Comparison of ENCODE assay signal across 13 cellular contexts in genomic region chrX:15567886-15568616, GRCh38. TPM values are rescaled to one million over a fixed set of nuclear protein-coding genes. Genes with fewer than 3 reads are reported as not detected.
DNase-seq lines count a peak whose midpoint lies in the region; ATAC-seq and FAIRE-seq lines count a peak whose summit lies in the region.
"Had no signal": no experiment of that assay in that cellular context is flagged by ENCODE, and none has a peak within 500 bp of the region (broad histone marks: within the 10 kb centered on the region; RNA-seq: fewer than 3 reads in every experiment).

No MANE protein-coding gene starts in this region.

- H3K9ac ChIP-seq in neuronal stem cell (ENCODE audit: low read depth, low read length, poor library complexity), result no peak overlapping the region

- H3K18ac ChIP-seq in neuronal stem cell (ENCODE audit: low read length), result no peak overlapping the region

- H3K4ac ChIP-seq in neuronal stem cell (ENCODE audit: low read length), result no peak overlapping the region

- no peak overlapping the region for H3K27ac ChIP-seq in neuronal stem cell (replicated peaks; ENCODE audit: low read length)
- H3K27ac ChIP-seq: tibial nerve had no signal

- no peak for ATAC-seq in HG02588 (IDR thresholded peaks at IDR 0.05; ENCODE audit: unreplicated experiment)

- H3K27me3 ChIP-seq in neuronal stem cell (ENCODE audit: control insufficient read depth in 3 of 3, insufficient read depth in 3 of 3, low read depth in 1 of 3, low read length in 3 of 3), result peaks cover 0 to 5% (median 0%) of the 10 kb centered on the region in 3 experiments

- H3K23ac ChIP-seq in neuronal stem cell (ENCODE audit: low read depth, low read length, poor library complexity), result no peak overlapping the region

- H2BK12ac ChIP-seq in neuronal stem cell (ENCODE audit: low read length), result no peak overlapping the region

- no peaks in the 10 kb centered on the region for H3K9me3 ChIP-seq in neuronal stem cell (replicated peaks in 1 of 2; ENCODE audit: control insufficient read depth in 2 of 2, insufficient read depth in 1 of 2, low read depth in 1 of 2, low read length in 2 of 2)
- H3K9me3 ChIP-seq: tibial nerve had no signal

- H2BK5ac ChIP-seq in neuronal stem cell (ENCODE audit: low read length), result no peak overlapping the region

- H3K4me2 ChIP-seq in neuronal stem cell (ENCODE audit: insufficient read depth, low read length, poor library complexity, severe bottlenecking), result no peak overlapping the region

- DNase-seq in DMS 273 (lab: John Stamatoyannopoulos, UW; ENCODE audit: unreplicated experiment), result peak; percentile 14
- DNase-seq in DMS 273 treated with DMSO at 0.1 percent for 48 hours (lab: John Stamatoyannopoulos, UW), result no peak
- peak; percentile 59 for DNase-seq in NCI-H526 treated with DMSO at 0.1 percent for 48 hours (lab: John Stamatoyannopoulos, UW)
- DNase-seq in neuronal stem cell (ENCODE audit: low spot score), result no peak
- no peak for DNase-seq in AG20443 (ENCODE audit: low spot score)
- no peak for DNase-seq in retina
- DNase-seq: 8988T, anterior cingulate cortex, GF-D8, nephron progenitor cell had no signal

- H3K36me3 ChIP-seq in neuronal stem cell (replicated peaks in 1 of 2; ENCODE audit: control insufficient read depth in 2 of 2, insufficient read depth in 2 of 2, low read length in 2 of 2), result no peaks in the 10 kb centered on the region
- H3K36me3 ChIP-seq: tibial nerve had no signal

- H3K4me3 ChIP-seq in neuronal stem cell (ENCODE audit: low read length in 2 of 2), result no peak overlapping the region
- H3K4me3 ChIP-seq: tibial nerve had no signal

- H2AFZ ChIP-seq in neuronal stem cell (ENCODE audit: low read length), result peak overlapping the region; percentile 10

- no peak overlapping the region for H2AK5ac ChIP-seq in neuronal stem cell (ENCODE audit: low read depth, low read length)

- H4K8ac ChIP-seq in neuronal stem cell (ENCODE audit: low read depth, low read length), result no peak overlapping the region

- H2BK120ac ChIP-seq in neuronal stem cell (ENCODE audit: low read depth, low read length), result no peak overlapping the region

- WGBS in neuronal stem cell (ENCODE audit: extremely low coverage in 2 of 2, insufficient read length in 2 of 2, insufficient replicate concordance in 1 of 2), 2 donors, result no CpG with 5 or more reads among the region's 7 CpGs

- H4K91ac ChIP-seq in neuronal stem cell (ENCODE audit: low read depth, low read length, poor library complexity), result no peak overlapping the region

- no peak overlapping the region for H3K14ac ChIP-seq in neuronal stem cell (ENCODE audit: low read length)

- peak; percentile 49 for FAIRE-seq in colon (lab: Jason Lieb, UNC)

- H3K79me1 ChIP-seq in neuronal stem cell (ENCODE audit: low read depth, low read length), result no peaks in the 10 kb centered on the region

- no peak overlapping the region for H2BK15ac ChIP-seq in neuronal stem cell (ENCODE audit: low read length)

- H3K4me1 ChIP-seq in neuronal stem cell (ENCODE audit: control insufficient read depth in 2 of 2, insufficient read depth in 1 of 2, low read depth in 1 of 2, low read length in 2 of 2), result peaks cover 5 to 24% of the 10 kb centered on the region in 2 donors
- H3K4me1 ChIP-seq: tibial nerve had no signal

RNA-seq across cellular contexts. Expression of gene ACE2, which starts 32.7 kb away (rescaled TPM):
- not detected for polyA plus RNA-seq in neuronal stem cell (2013, experiment 1 of 2)
- polyA plus RNA-seq in neuronal stem cell (2013, experiment 2 of 2), result not detected

Comparison
In these comparisons a context has a peak if more than half of its experiments do, and no peak if none do; other contexts are left out.
1. DNase-seq: peak in DMS 273 (single experiment) and NCI-H526 treated with DMSO at 0.1 percent for 48 hours (single experiment); none in DMS 273 treated with DMSO at 0.1 percent for 48 hours (single experiment), neuronal stem cell (single experiment), AG20443 (single experiment) and retina (single experiment).